34 cellular contexts compared by ENCODE assay signal in the genomic region with DNA sequence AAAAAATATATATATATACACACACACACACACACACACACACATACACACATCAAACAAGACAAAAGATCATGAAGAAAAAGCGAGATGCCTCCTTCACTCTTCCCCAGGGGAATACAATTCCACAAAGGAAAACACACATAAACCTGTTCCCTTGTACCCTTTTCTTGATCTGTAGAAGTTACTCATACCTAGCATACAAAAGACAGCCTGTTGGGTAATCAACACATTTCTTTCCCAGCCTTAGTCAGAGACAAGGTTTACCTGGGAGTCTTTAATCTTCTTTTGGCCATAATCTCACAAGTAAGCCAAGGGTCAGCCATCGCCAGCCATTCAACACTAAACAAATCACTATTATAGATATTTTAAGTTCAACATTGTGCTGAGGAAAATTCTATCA.
"Had no signal": no experiment of that assay in that cellular context is flagged by ENCODE, and none has a peak within 500 bp of the region (broad histone marks: within the 10 kb centered on the region; RNA-seq: fewer than 3 reads in every experiment).

No MANE protein-coding gene starts in this region.

- H3K4me1 Mint-ChIP-seq: activated CD4-positive, alpha-beta T cell treated with anti-CD3 and anti-CD28 coated beads for 36 hours had no signal

- H3K27me3 ChIP-seq: adrenal gland, body of pancreas, SJSA1 had no signal

- H3K4me3 ChIP-seq: adrenal gland, body of pancreas, SJSA1 had no signal

- H3K27ac Mint-ChIP-seq: activated CD4-positive, alpha-beta memory T cell treated with anti-CD3 and anti-CD28 coated beads for 36 hours; activated CD4-positive, alpha-beta T cell treated with anti-CD3 and anti-CD28 coated beads for 36 hours; activated naive CD4-positive, alpha-beta T cell treated with anti-CD3 and anti-CD28 coated beads for 36 hours; activated naive CD4-positive, alpha-beta T cell treated with anti-CD3 and anti-CD28 coated beads, Interleukin-2, amount 50 U/mL, for 72 hours; activated T-helper 1 cell treated with anti-CD3 and anti-CD28 coated beads, Interleukin-12 subunit alpha, Interleukin-12 subunit beta, Interleukin-2, Interleukin-4 antibody, amounts not matched to agents 30 ng/mL and 10 ng/mL and 1 ng/mL, durations not matched to agents 14 hours and 24 hours and 36 hours; T-helper 1 cell treated with Interleukin-12 subunit alpha and Interleukin-12 subunit beta and Interleukin-4 antibody, amounts not matched to agents 30 μg/mL and 1 μg/mL, for 36 hours; T-helper 2 cell treated with Interferon-gamma antibody and Interleukin-4, amounts not matched to agents 5 μg/mL and 100 μg/mL, for 36 hours had no signal

- H3K27me3 Mint-ChIP-seq: activated CD4-positive, alpha-beta memory T cell treated with anti-CD3 and anti-CD28 coated beads for 36 hours; activated CD4-positive, alpha-beta T cell treated with anti-CD3 and anti-CD28 coated beads for 36 hours had no signal

- DNase-seq: activated CD4-positive, alpha-beta memory T cell treated with anti-CD3 and anti-CD28 coated beads for 36 hours; activated CD4-positive, alpha-beta T cell treated with anti-CD3 and anti-CD28 coated beads for 36 hours; activated CD4-positive, alpha-beta T cell treated with anti-CD3 and anti-CD28 coated beads, Interleukin-2, amount 50 U/mL, for 1 hour; activated CD8-positive, alpha-beta memory T cell treated with anti-CD3 and anti-CD28 coated beads, Interleukin-2, amount 50 U/mL, for 4 hours; activated gamma-delta T cell treated with Interleukin-2 at 50 U/mL for 16 hours; activated naive CD4-positive, alpha-beta T cell treated with anti-CD3 and anti-CD28 coated beads for 36 hours; activated T-cell treated with anti-CD3 and anti-CD28 coated beads for 4 hours; activated T-cell treated with anti-CD3 and anti-CD28 coated beads, Interleukin-2, amount 50 U/mL, for 4 hours; adrenal gland; body of pancreas; central memory CD4-positive, alpha-beta T cell; Kasumi-1; KG1; MM.1S; MV-4-11; NCI-H1092; NCI-H1436 treated with DMSO at 0.1 percent for 48 hours; NCI-H1694 treated with DMSO at 0.1 percent for 48 hours; NCI-H2029; NCI-H2171 treated with DMSO at 0.1 percent for 48 hours; NCI-H2227 treated with DMSO at 0.1 percent for 48 hours; NCI-H446; NCI-H524; NCI-H69; SHP77 treated with DMSO at 0.1 percent for 48 hours; SK-N-SH had no signal

- ATAC-seq: activated CD4-positive, alpha-beta T cell treated with anti-CD3 and anti-CD28 coated beads for 36 hours; activated naive CD4-positive, alpha-beta T cell treated with anti-CD3 and anti-CD28 coated beads, Interleukin-2, amount 50 U/mL, for 72 hours; activated T-cell treated with anti-CD3 and anti-CD28 coated beads, Interleukin-2, amount 50 U/mL, for 4 hours; body of pancreas; Panc1 had no signal

- H3K36me3 ChIP-seq: adrenal gland, SJSA1 had no signal

- H3K4me3 Mint-ChIP-seq: activated CD4-positive, alpha-beta memory T cell treated with anti-CD3 and anti-CD28 coated beads for 36 hours; activated CD4-positive, alpha-beta T cell treated with anti-CD3 and anti-CD28 coated beads for 36 hours; activated naive CD4-positive, alpha-beta T cell treated with anti-CD3 and anti-CD28 coated beads for 36 hours; activated T-cell treated with anti-CD3 and anti-CD28 coated beads, Interleukin-2, amount 50 U/mL, for 4 hours; activated T-helper 1 cell treated with anti-CD3 and anti-CD28 coated beads, Interleukin-12 subunit alpha, Interleukin-12 subunit beta, Interleukin-2, Interleukin-4 antibody, amounts not matched to agents 30 ng/mL and 10 ng/mL and 1 ng/mL, durations not matched to agents 14 hours and 24 hours and 36 hours; T-helper 1 cell treated with Interleukin-12 subunit alpha and Interleukin-12 subunit beta and Interleukin-4 antibody, amounts not matched to agents 30 μg/mL and 1 μg/mL, for 36 hours; T-helper 2 cell treated with Interferon-gamma antibody and Interleukin-4, amounts not matched to agents 5 μg/mL and 100 μg/mL, for 36 hours had no signal

- H3K27ac ChIP-seq: adrenal gland, body of pancreas, SJSA1 had no signal

- H3K36me3 Mint-ChIP-seq: activated CD4-positive, alpha-beta memory T cell treated with anti-CD3 and anti-CD28 coated beads for 36 hours; activated naive CD4-positive, alpha-beta T cell treated with anti-CD3 and anti-CD28 coated beads, Interleukin-2, amount 50 U/mL, for 72 hours had no signal

- H3K9me3 Mint-ChIP-seq: activated CD4-positive, alpha-beta memory T cell treated with anti-CD3 and anti-CD28 coated beads for 36 hours; activated naive CD4-positive, alpha-beta T cell treated with anti-CD3 and anti-CD28 coated beads for 36 hours; activated naive CD4-positive, alpha-beta T cell treated with anti-CD3 and anti-CD28 coated beads, Interleukin-2, amount 50 U/mL, for 72 hours; activated T-cell treated with anti-CD3 and anti-CD28 coated beads, Interleukin-2, amount 50 U/mL, for 4 hours; activated T-helper 1 cell treated with anti-CD3 and anti-CD28 coated beads, Interleukin-12 subunit alpha, Interleukin-12 subunit beta, Interleukin-2, Interleukin-4 antibody, amounts not matched to agents 30 ng/mL and 10 ng/mL and 1 ng/mL, durations not matched to agents 14 hours and 24 hours and 36 hours; T-helper 1 cell treated with Interleukin-12 subunit alpha and Interleukin-12 subunit beta and Interleukin-4 antibody, amounts not matched to agents 30 μg/mL and 1 μg/mL, for 36 hours; T-helper 2 cell treated with Interferon-gamma antibody and Interleukin-4, amounts not matched to agents 5 μg/mL and 100 μg/mL, for 36 hours had no signal

- FAIRE-seq: astrocyte, TTC549 had no signal

- H3K4me1 ChIP-seq: adrenal gland, SJSA1 had no signal

- H3K9me3 ChIP-seq: adrenal gland, body of pancreas, SJSA1, SK-N-SH had no signal
